24 cellular contexts compared by ENCODE assay signal in the genomic region with DNA sequence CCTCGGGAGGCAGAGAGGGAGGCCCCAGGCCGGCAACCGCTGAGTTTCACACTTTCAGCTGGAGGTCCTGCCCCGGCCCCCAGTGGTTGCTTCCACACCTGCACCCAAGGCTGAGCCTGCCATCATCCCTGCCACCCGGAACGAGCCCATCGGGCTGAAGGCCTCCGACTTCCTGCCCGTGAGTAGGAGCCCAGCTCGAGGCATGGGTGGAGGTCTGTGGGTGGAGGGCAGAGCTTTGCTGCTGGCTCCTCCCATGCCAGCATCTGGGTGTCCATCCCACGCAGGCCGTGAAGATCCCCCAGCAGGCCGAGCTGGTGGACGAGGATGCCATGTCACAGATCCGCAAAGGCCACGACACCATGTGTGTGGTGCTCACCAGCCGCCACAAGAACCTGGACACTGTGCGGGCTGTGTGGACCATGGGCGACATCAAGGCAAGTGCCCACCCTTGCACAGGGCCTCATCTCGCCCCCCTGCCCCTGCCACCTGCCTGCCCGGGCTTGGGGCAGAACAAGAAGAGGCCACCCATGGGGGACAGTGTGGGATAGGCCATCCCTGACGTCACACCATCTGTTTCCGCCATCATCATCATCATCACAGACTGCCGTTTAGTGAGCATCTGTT. TPM values are rescaled to one million over a fixed set of nuclear protein-coding genes. Genes with fewer than 3 reads are reported as not detected.
DNase-seq lines count a peak whose midpoint lies in the region; ATAC-seq and TF ChIP-seq lines count a peak whose summit lies in the region.
"Had no signal": no experiment of that assay in that cellular context is flagged by ENCODE, and none has a peak within 500 bp of the region (broad histone marks: within the 10 kb centered on the region; RNA-seq: fewer than 3 reads in every experiment).

No MANE protein-coding gene starts in this region.

- no peak overlapping the region for H3K27ac ChIP-seq in right atrium auricular region
- no peak overlapping the region for H3K27ac ChIP-seq in right lobe of liver

- no peaks in the 10 kb centered on the region for H3K27me3 ChIP-seq in right atrium auricular region
- H3K27me3 ChIP-seq in right lobe of liver = no peaks in the 10 kb centered on the region
- H3K27me3 ChIP-seq: dorsolateral prefrontal cortex had no signal

- H3K4me3 ChIP-seq in right atrium auricular region (no peak overlapping the region), astrocyte of the cerebellum (ENCODE audit: low read depth, low read length) (no peak overlapping the region), right lobe of liver (no peak overlapping the region)
- H3K4me3 ChIP-seq: dorsolateral prefrontal cortex had no signal

- no peak for TF ChIP-seq POLR2A in right lobe of liver (IDR thresholded peaks at IDR 0.05)

- TF ChIP-seq CTCF in right atrium auricular region (IDR thresholded peaks at IDR 0.05) (no peak), astrocyte of the cerebellum (IDR thresholded peaks at IDR 0.05; ENCODE audit: low read depth, low read length, missing control alignments) (peak; percentile 7), right lobe of liver (IDR thresholded peaks at IDR 0.05) (no peak)

- in situ Hi-C loops in astrocyte of the cerebellum (cut with HindIII; ENCODE audit: low sequenced_read_pairs) = no loop called here

- WGBS in right lobe of liver (ENCODE audit: insufficient coverage, low coverage, low lambda C conversion rate, missing lambda C conversion rate) = no CpG with 5 or more reads among the region's 24 CpGs

- H3K36me3 ChIP-seq in right atrium auricular region (peaks cover 34% of the 10 kb centered on the region), right lobe of liver (peaks cover 0 to 6% (median 3%) of the 10 kb centered on the region in 4 donors)

- H3K4me1 ChIP-seq in right atrium auricular region (peaks cover 0 to 17% of the 10 kb centered on the region in 2 donors), right lobe of liver (no peaks in the 10 kb centered on the region)

- DNase-seq in left ventricle myocardium superior = peak; percentile 29
- DNase-seq in right atrium auricular region (ENCODE audit: low spot score) = no peak
- DNase-seq in astrocyte of the cerebellum (ENCODE audit: low read depth) = no peak
- DNase-seq in right lobe of liver = peak in 2 of 3 donors; percentile 18 to 53
- no peak for DNase-seq in stimulated activated CD4-positive, alpha-beta T cell treated with anti-CD3 and anti-CD28 coated beads, Interleukin-12 subunit alpha, Interleukin-12 subunit beta, amount 100 ng/mL, for 4 hours
- no peak for DNase-seq in SHP77 treated with DMSO at 0.1 percent for 48 hours (lab: John Stamatoyannopoulos, UW)
- no peak for DNase-seq in NOMO-1 (lab: John Stamatoyannopoulos, UW; ENCODE audit: unreplicated experiment in 2 of 2)
- DNase-seq: activated CD4-positive, alpha-beta T cell treated with anti-CD3 and anti-CD28 coated beads for 48 hours; activated T-cell treated with anti-CD3 and anti-CD28 coated beads, Interleukin-2, amount 50 U/mL, for 72 hours; C1 segment of cervical spinal cord; Caco-2; DMS79; dorsolateral prefrontal cortex; HCEC 1CT; KG1; NCI-H2171; NCI-H510A treated with DMSO at 0.1 percent for 48 hours; occipital lobe; retina; stimulated activated CD4-positive, alpha-beta T cell treated with anti-CD3 and anti-CD28 coated beads, Interleukin-4, amount 100 ng/mL, for 24 hours; stimulated activated naive CD4-positive, alpha-beta T cell treated with Interleukin-2 at 50 U/mL for 16 hours had no signal

- intact Hi-C loops in left ventricle myocardium superior (cut with micrococcal nuclease) = loop anchor here (5.0 kb wide), 1 partner anchor 107 kb away; no protein-coding TSS in a partner anchor
- intact Hi-C loops in right lobe of liver (cut with DNase I) = no loop called here

- H3K9me3 ChIP-seq in right atrium auricular region = no peaks in the 10 kb centered on the region
- no peaks in the 10 kb centered on the region for H3K9me3 ChIP-seq in right lobe of liver
- H3K9me3 ChIP-seq: Caco-2 had no signal

- ATAC-seq in left ventricle myocardium superior (no peak), right lobe of liver (no peak), HG03520 (IDR thresholded peaks at IDR 0.05; ENCODE audit: unreplicated experiment) (no peak)
- ATAC-seq: activated T-cell treated with anti-CD3 and anti-CD28 coated beads, Interleukin-2, amount 50 U/mL, for 72 hours; Panc1 had no signal

RNA-seq across cellular contexts. Expression of a gene that starts 19.6 kb away (rescaled TPM):
- total RNA-seq in left ventricle myocardium superior (9.3 TPM), right atrium auricular region (10 to 100 TPM; 11.7 TPM), right lobe of liver (10 to 100 TPM in 2 of 6 experiments, 1 to 10 TPM in 4; 5.6 to 17.5 (median 8.5) TPM)

RNA-seq across cellular contexts. Expression of a gene that starts 47.1 kb away (rescaled TPM):
- 52.6 TPM for total RNA-seq in left ventricle myocardium superior
- total RNA-seq in right atrium auricular region = 10 to 100 TPM; 40.6 to 59.5 TPM
- 10 to 100 TPM; 20.3 to 88.9 (median 46.4) TPM for total RNA-seq in right lobe of liver
- total RNA-seq: T-helper 2 cell treated with Interferon-gamma antibody and Interleukin-4, amounts not matched to agents 100 ng/mL and 5 ng/mL, for 36 hours had no signal

Comparison
In these comparisons a context has a peak if more than half of its experiments do, and no peak if none do; other contexts are left out.
1. DNase-seq: peak in left ventricle myocardium superior (single experiment) and right lobe of liver (2 of 3); none in right atrium auricular region (single experiment), astrocyte of the cerebellum (single experiment), stimulated activated CD4-positive, alpha-beta T cell treated with anti-CD3 and anti-CD28 coated beads, Interleukin-12 subunit alpha, Interleukin-12 subunit beta, amount 100 ng/mL, for 4 hours (single experiment), SHP77 treated with DMSO at 0.1 percent for 48 hours (single experiment) and NOMO-1 (0 of 2).